Comparison of ENCODE assay signal across 25 cellular contexts in the genomic region with DNA sequence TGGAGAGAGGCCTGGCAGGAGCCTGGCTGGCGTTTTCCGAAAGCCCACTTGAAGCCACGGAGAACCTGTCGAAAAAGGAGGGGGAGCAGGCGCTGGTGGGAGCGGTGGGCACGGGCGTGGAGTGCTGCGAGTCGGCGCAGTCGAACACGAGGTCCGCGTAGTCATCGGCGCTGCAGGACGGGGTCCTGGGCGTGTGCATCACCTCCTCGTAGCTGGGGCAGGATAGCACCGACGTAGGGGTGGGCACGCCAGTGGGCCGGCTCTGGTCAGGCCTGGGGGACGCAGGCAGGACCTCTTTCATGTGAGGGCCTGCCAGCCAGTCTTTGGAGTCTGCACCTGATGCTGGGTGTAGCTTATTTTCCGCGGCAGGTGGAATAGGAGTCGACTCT.
DNase-seq lines count a peak whose midpoint lies in the region; ATAC-seq, FAIRE-seq and TF ChIP-seq lines count a peak whose summit lies in the region.
"Had no signal": no experiment of that assay in that cellular context is flagged by ENCODE, and none has a peak within 500 bp of the region (broad histone marks: within the 10 kb centered on the region; RNA-seq: fewer than 3 reads in every experiment).

No MANE protein-coding gene starts in this region.

- ATAC-seq in Right ventricle myocardium inferior, result no peak
- ATAC-seq in Right ventricle myocardium superior (ENCODE audit: poor library complexity), result no peak
- no peak for ATAC-seq in HepG2
- no peak for ATAC-seq in right lobe of liver
- ATAC-seq in aorta (ENCODE audit: low FRiP score), result peak; percentile 9
- no peak for ATAC-seq in HG02870 (IDR thresholded peaks at IDR 0.05; ENCODE audit: unreplicated experiment)
- ATAC-seq: A549, GM12878 had no signal

- H3K36me3 ChIP-seq in HepG2 (replicated peaks in 1 of 2; ENCODE audit: control insufficient read depth in 1 of 2, insufficient read depth in 2 of 2, low read length in 2 of 2), result peaks cover 46 to 80% of the 10 kb centered on the region in 2 experiments
- peaks cover 0 to 49% (median 15%) of the 10 kb centered on the region in 4 donors for H3K36me3 ChIP-seq in right lobe of liver
- peaks cover 13 to 45% of the 10 kb centered on the region in 2 experiments for H3K36me3 ChIP-seq in endothelial cell of umbilical vein (ENCODE audit: control insufficient read depth in 2 of 2, extremely low read depth in 1 of 2, insufficient read depth in 2 of 2, low read length in 2 of 2)
- H3K36me3 ChIP-seq in aorta (ENCODE audit: control insufficient read depth in 1 of 2, insufficient read depth in 2 of 2, low read length in 1 of 2), result peaks cover 3 to 10% of the 10 kb centered on the region in 2 donors

- TF ChIP-seq RAD21 in HepG2 (CRISPR knock-in tag; IDR thresholded peaks at IDR 0.05), result no peak

- CTCF ChIA-PET in HepG2 (lab: Yijun Ruan, JAX; ENCODE audit: low intra/inter-chr PET ratio, low total read pairs) (no interaction called here), endothelial cell of umbilical vein (lab: Charles Lee) (interaction anchor here (0.5 to 1.6 kb wide), 2 partner anchors 12 to 251 kb away, joined by 3 to 6 read pairs; no protein-coding TSS in a partner anchor)

- H3K27me3 ChIP-seq in HepG2 (ENCODE audit: control insufficient read depth in 1 of 2, insufficient read depth in 2 of 2, low read length in 2 of 2) (no peaks in the 10 kb centered on the region), right lobe of liver (no peaks in the 10 kb centered on the region), endothelial cell of umbilical vein (ENCODE audit: control insufficient read depth in 2 of 2, insufficient read depth in 2 of 2, low read length in 2 of 2) (no peaks in the 10 kb centered on the region), aorta (ENCODE audit: control insufficient read depth in 1 of 2, insufficient read depth in 2 of 2, low read length in 1 of 2) (no peaks in the 10 kb centered on the region)
- H3K27me3 ChIP-seq: BE2C; BLaER1 treated with 17β-estradiol and CSF1 and Interleukin-3, amounts not matched to agents 10 nM and 100 nM had no signal

- H3K4me3 ChIP-seq in HepG2 (replicated peaks in 1 of 3; ENCODE audit: insufficient read depth in 1 of 3, low read depth in 2 of 3, low read length in 3 of 3), result no peak overlapping the region
- no peak overlapping the region for H3K4me3 ChIP-seq in right lobe of liver
- H3K4me3 ChIP-seq in endothelial cell of umbilical vein (replicated peaks in 1 of 3; ENCODE audit: insufficient read depth in 1 of 3, low read depth in 1 of 3, low read length in 3 of 3), result no peak overlapping the region
- H3K4me3 ChIP-seq in aorta (ENCODE audit: low read length in 2 of 2), result no peak overlapping the region
- H3K4me3 ChIP-seq: A549; BLaER1 treated with 17β-estradiol and CSF1 and Interleukin-3, amounts not matched to agents 10 nM and 100 nM; GM12878; GM23248; HAP-1 had no signal

- 97% methylated on average over 28 of the region's 28 CpGs for WGBS in HepG2 (ENCODE audit: low lambda C conversion rate)
- 98% methylated on average over 15 of the region's 28 CpGs for WGBS in right lobe of liver (ENCODE audit: insufficient coverage, low coverage, low lambda C conversion rate, missing lambda C conversion rate)
- 97 to 98% methylated on average over 28 of the region's 28 CpGs for WGBS in aorta, 2 donors

- H3K9ac ChIP-seq in HepG2 (ENCODE audit: insufficient read depth, low read depth, low read length) (no peak overlapping the region), endothelial cell of umbilical vein (replicated peaks; ENCODE audit: extremely low read depth, insufficient read depth, low read length) (no peak overlapping the region)
- H3K9ac ChIP-seq: GM23248 had no signal

- H3K9me3 ChIP-seq in HepG2 (ENCODE audit: low read length) (no peaks in the 10 kb centered on the region), right lobe of liver (no peaks in the 10 kb centered on the region), endothelial cell of umbilical vein (replicated peaks; ENCODE audit: control insufficient read depth, insufficient read depth, low read length) (no peaks in the 10 kb centered on the region), aorta (ENCODE audit: control insufficient read depth, low read length) (no peaks in the 10 kb centered on the region)
- H3K9me3 ChIP-seq: A549; BE2C; BLaER1 treated with 17β-estradiol and CSF1 and Interleukin-3, amounts not matched to agents 10 nM and 100 nM; HAP-1 had no signal

- H3K79me2 ChIP-seq in HepG2 (ENCODE audit: insufficient read depth, low read length) (no peaks in the 10 kb centered on the region), endothelial cell of umbilical vein (ENCODE audit: control insufficient read depth, insufficient read depth, low read length) (peaks cover 9% of the 10 kb centered on the region)

- intact Hi-C loops in Right ventricle myocardium inferior (cut with DNase I) (no loop called here), Right ventricle myocardium superior (cut with DNase I) (no loop called here), HepG2 (cut with micrococcal nuclease; ENCODE audit: unreplicated experiment) (no loop called here), right lobe of liver (cut with DNase I) (no loop called here), endothelial cell of umbilical vein (cut with micrococcal nuclease) (no loop called here), aorta (cut with DNase I) (no loop called here)

- no peak for TF ChIP-seq POLR2A in HepG2 (IDR thresholded peaks at IDR 0.05; ENCODE audit: insufficient read depth in 1 of 2, low read depth in 2 of 2, low read length in 2 of 2)
- no peak for TF ChIP-seq POLR2A in right lobe of liver (IDR thresholded peaks at IDR 0.05)
- TF ChIP-seq POLR2A in endothelial cell of umbilical vein (IDR thresholded peaks at IDR 0.05; ENCODE audit: low read depth, low read length), result no peak

- dilution Hi-C loops in endothelial cell of umbilical vein (cut with MboI; ENCODE audit: extremely low pct_ligation_motif_present, low sequenced_read_pairs), result no loop called here

- no peak for FAIRE-seq in HepG2 (lab: Jason Lieb, UNC)
- FAIRE-seq in endothelial cell of umbilical vein (lab: Jason Lieb, UNC), result no peak
- FAIRE-seq: A549, D721Med, GM12878, GM19239, H1 had no signal

- no peaks in the 10 kb centered on the region for H3K9me1 ChIP-seq in endothelial cell of umbilical vein (replicated peaks; ENCODE audit: control insufficient read depth, extremely low read depth, insufficient read depth, low read length)

- TF ChIP-seq EP300 in HepG2 (IDR thresholded peaks at IDR 0.05; ENCODE audit: low read depth in 2 of 2, low read length in 2 of 2) (no peak), HepG2 (CRISPR knock-in tag; IDR thresholded peaks at IDR 0.05; ENCODE audit: borderline replicate concordance) (no peak)

- TF ChIP-seq CTCF in HepG2 (CRISPR knock-in tag; IDR thresholded peaks at IDR 0.05) (no peak), right lobe of liver (IDR thresholded peaks at IDR 0.05) (no peak), endothelial cell of umbilical vein (IDR thresholded peaks at IDR 0.05; ENCODE audit: extremely low read depth in 1 of 2, insufficient read depth in 1 of 2, low read depth in 1 of 2, low read length in 2 of 2) (no peak)

- H3K4me1 ChIP-seq in HepG2 (ENCODE audit: insufficient read depth, low read length) (no peaks in the 10 kb centered on the region), right lobe of liver (no peaks in the 10 kb centered on the region), endothelial cell of umbilical vein (ENCODE audit: control insufficient read depth, extremely low read depth, insufficient read depth, low read length) (no peaks in the 10 kb centered on the region), aorta (ENCODE audit: control insufficient read depth in 1 of 2, insufficient read depth in 2 of 2, low read length in 2 of 2) (no peaks in the 10 kb centered on the region)
- H3K4me1 ChIP-seq: A549, BE2C, HAP-1 had no signal

- H2AFZ ChIP-seq in HepG2 (ENCODE audit: low read length) (no peak overlapping the region), endothelial cell of umbilical vein (ENCODE audit: low read depth, low read length) (no peak overlapping the region)
- H2AFZ ChIP-seq: GM23248 had no signal

- POLR2A ChIA-PET in HepG2 (lab: Yijun Ruan, JAX) (no interaction called here), endothelial cell of umbilical vein (lab: Charles Lee) (no interaction called here)

- in situ Hi-C loops in HepG2 (cut with HindIII; ENCODE audit: extremely low pct_ligation_motif_present, low pct_unique_long_range_greater_than_20kb), result no loop called here

- H3K27ac ChIP-seq in HepG2 (ENCODE audit: extremely low read length, insufficient read depth, low read length) (no peak overlapping the region), right lobe of liver (no peak overlapping the region), endothelial cell of umbilical vein (ENCODE audit: insufficient read depth, low read depth, low read length) (no peak overlapping the region), aorta (ENCODE audit: low read depth in 1 of 2, low read length in 2 of 2) (no peak overlapping the region)
- H3K27ac ChIP-seq: A549, GM23248 had no signal

- DNase-seq in Right ventricle myocardium inferior (ENCODE audit: missing footprints) (peak; percentile 58), Right ventricle myocardium superior (no peak), HepG2 (ENCODE audit: low spot score) (no peak), right lobe of liver (no peak), endothelial cell of umbilical vein (ENCODE audit: low read depth, low spot score) (no peak), aorta (peak in 1 of 2 donors; percentile 45), SIG-M5 (lab: John Stamatoyannopoulos, UW) (no peak)
- DNase-seq: 8988T; ACHN; AML-193; BE2C; CD4-positive, alpha-beta T cell; DMS 273 treated with DMSO at 0.1 percent for 48 hours; DMS79; EL; GDM1; GM23248 had no signal

- H3K4me2 ChIP-seq in HepG2 (ENCODE audit: low read depth, low read length) (no peak overlapping the region), endothelial cell of umbilical vein (ENCODE audit: insufficient read depth, low read length) (no peak overlapping the region)
- H3K4me2 ChIP-seq: A549 had no signal

- H4K20me1 ChIP-seq in HepG2 (ENCODE audit: insufficient read depth, low read length), result no peaks in the 10 kb centered on the region; the same call in 1 of the 2 replicates
- no peaks in the 10 kb centered on the region for H4K20me1 ChIP-seq in endothelial cell of umbilical vein (replicated peaks; ENCODE audit: control insufficient read depth, extremely low read depth, insufficient read depth, low read length)

- BruUV-seq in HepG2 (replicated peaks; lab: Mats Ljungman, UMichigan) (no TSS peak), endothelial cell of umbilical vein (replicated peaks; lab: Mats Ljungman, UMichigan) (TSS peak; percentile 3)

TF ChIP-seq in HepG2, 621 proteins besides CTCF, POLR2A, EP300 and RAD21 (continues in another document):
- TF ChIP-seq KAT8 (CRISPR knock-in tag; IDR thresholded peaks at IDR 0.05) (no peak), XBP1 (CRISPR knock-in tag; IDR thresholded peaks at IDR 0.05) (no peak), PRPF4 (IDR thresholded peaks at IDR 0.05; ENCODE audit: low read depth, low read length, poor library complexity, severe bottlenecking) (peak; percentile 12)

TF ChIP-seq in endothelial cell of umbilical vein, 7 proteins besides CTCF, POLR2A, EP300 and RAD21 (continues in another document):
- TF ChIP-seq GATA2 (IDR thresholded peaks at IDR 0.05; ENCODE audit: insufficient read depth, insufficient read length, low read depth, low read length) (no peak), POLR2AphosphoS5 (IDR thresholded peaks at IDR 0.05; ENCODE audit: insufficient read depth, low read depth, low read length) (no peak), JUN (IDR thresholded peaks at IDR 0.05; ENCODE audit: borderline replicate concordance, insufficient read depth, insufficient read length, low read depth) (no peak)
